ENCODE assay signal across 11 cellular contexts in the genomic region with DNA sequence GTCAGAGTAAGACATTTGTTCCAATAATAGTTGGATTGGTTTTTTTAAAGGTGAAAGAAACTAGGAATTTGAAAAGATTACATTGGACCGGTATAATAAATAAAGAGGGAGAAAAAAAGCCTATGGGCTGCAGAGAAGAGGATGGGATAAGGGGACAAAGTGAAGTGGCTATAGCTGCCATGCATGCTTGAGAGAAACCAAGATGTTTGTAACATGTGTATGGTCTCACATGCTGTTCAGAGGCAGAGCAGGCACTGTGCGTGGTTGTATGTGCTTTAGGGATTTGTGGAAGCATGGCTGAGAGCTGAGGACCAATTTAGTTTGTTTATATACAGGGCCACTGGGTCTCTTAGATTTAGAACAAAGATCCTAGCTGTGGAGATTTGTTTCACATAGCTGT. TPM values are rescaled to one million over a fixed set of nuclear protein-coding genes. Genes with fewer than 3 reads are reported as not detected.
DNase-seq lines count a peak whose midpoint lies in the region; ATAC-seq and TF ChIP-seq lines count a peak whose summit lies in the region.
"Had no signal": no experiment of that assay in that cellular context is flagged by ENCODE, and none has a peak within 500 bp of the region (broad histone marks: within the 10 kb centered on the region; RNA-seq: fewer than 3 reads in every experiment).

No MANE protein-coding gene starts in this region.

- H3K27ac ChIP-seq in esophagus squamous epithelium (peak overlapping the region in 3 of 4 donors; percentile 11 to 71 (median 54)), parathyroid adenoma (peak overlapping the region; percentile 54)
- H3K27ac ChIP-seq: VCaP had no signal

- no peak for TF ChIP-seq CTCF in esophagus squamous epithelium (IDR thresholded peaks at IDR 0.05)
- TF ChIP-seq CTCF in parathyroid adenoma (IDR thresholded peaks at IDR 0.05), result no peak

- DNase-seq in DMS 273 (lab: John Stamatoyannopoulos, UW; ENCODE audit: unreplicated experiment) (peak; percentile 74), NCI-H69 (lab: John Stamatoyannopoulos, UW) (peak; percentile 75), esophagus squamous epithelium (lab: John Stamatoyannopoulos, UW) (no peak)
- DNase-seq in stimulated activated CD8-positive, alpha-beta memory T cell treated with anti-CD3 and anti-CD28 coated beads, Interleukin-4, amount 100 ng/mL, for 48 hours, result no peak
- DNase-seq: NCI-H345; stimulated activated naive CD8-positive, alpha-beta T cell treated with anti-CD3 and anti-CD28 coated beads, Interleukin-15, Interleukin-2, amounts not matched to agents 100 U/mL and 50 U/mL, for 24 hours had no signal

- no peak for TF ChIP-seq POLR2A in esophagus squamous epithelium (IDR thresholded peaks at IDR 0.05)

- peaks cover 0 to 47% (median 15%) of the 10 kb centered on the region in 3 donors for H3K4me1 ChIP-seq in esophagus squamous epithelium
- peaks cover 24% of the 10 kb centered on the region for H3K4me1 ChIP-seq in parathyroid adenoma

- H3K27me3 ChIP-seq in esophagus squamous epithelium (no peaks in the 10 kb centered on the region), parathyroid adenoma (ENCODE audit: control insufficient read depth, insufficient read depth, low read length) (no peaks in the 10 kb centered on the region)

- no peak overlapping the region for H3K9ac ChIP-seq in parathyroid adenoma

- no peak overlapping the region for H2AFZ ChIP-seq in parathyroid adenoma

- H3K36me3 ChIP-seq in esophagus squamous epithelium (no peaks in the 10 kb centered on the region), parathyroid adenoma (ENCODE audit: control insufficient read depth, insufficient read depth, low read length) (no peaks in the 10 kb centered on the region)

- no peaks in the 10 kb centered on the region for H3K9me3 ChIP-seq in esophagus squamous epithelium
- H3K9me3 ChIP-seq in parathyroid adenoma (ENCODE audit: control insufficient read depth, low read length), result no peaks in the 10 kb centered on the region

- ATAC-seq in GM19035 (IDR thresholded peaks at IDR 0.05; ENCODE audit: unreplicated experiment) (no peak), GM21526 (IDR thresholded peaks at IDR 0.05; ENCODE audit: low FRiP score, unreplicated experiment) (no peak), GM19351 (IDR thresholded peaks at IDR 0.05; ENCODE audit: unreplicated experiment) (no peak)
- ATAC-seq: stimulated activated naive CD8-positive, alpha-beta T cell treated with anti-CD3 and anti-CD28 coated beads, Interleukin-15, Interleukin-2, amounts not matched to agents 100 U/mL and 50 U/mL, for 24 hours had no signal

- WGBS in esophagus squamous epithelium, 2 donors, result 31 to 36% methylated on average over 2 of the region's 2 CpGs

- H3K4me2 ChIP-seq in parathyroid adenoma (ENCODE audit: low read length), result no peak overlapping the region

- intact Hi-C loops in esophagus squamous epithelium (cut with DNase I), result no loop called here

- no peak overlapping the region for H3K4me3 ChIP-seq in esophagus squamous epithelium
- H3K4me3 ChIP-seq in parathyroid adenoma (ENCODE audit: low read depth, low read length), result no peak overlapping the region

- peaks cover 7% of the 10 kb centered on the region for H3K79me2 ChIP-seq in parathyroid adenoma

RNA-seq across cellular contexts. Expression of a gene that starts 32.7 kb away (rescaled TPM):
- 10 to 100 TPM; 32.0 to 48.1 (median 36.0) TPM for total RNA-seq in esophagus squamous epithelium

Comparison
In these comparisons a context has a peak if more than half of its experiments do, and no peak if none do; other contexts are left out.
1. DNase-seq: peak in DMS 273 (single experiment) and NCI-H69 (single experiment); none in esophagus squamous epithelium (single experiment) and stimulated activated CD8-positive, alpha-beta memory T cell treated with anti-CD3 and anti-CD28 coated beads, Interleukin-4, amount 100 ng/mL, for 48 hours (single experiment).